ENCODE assay signal across 8 cellular contexts in the genomic region with DNA sequence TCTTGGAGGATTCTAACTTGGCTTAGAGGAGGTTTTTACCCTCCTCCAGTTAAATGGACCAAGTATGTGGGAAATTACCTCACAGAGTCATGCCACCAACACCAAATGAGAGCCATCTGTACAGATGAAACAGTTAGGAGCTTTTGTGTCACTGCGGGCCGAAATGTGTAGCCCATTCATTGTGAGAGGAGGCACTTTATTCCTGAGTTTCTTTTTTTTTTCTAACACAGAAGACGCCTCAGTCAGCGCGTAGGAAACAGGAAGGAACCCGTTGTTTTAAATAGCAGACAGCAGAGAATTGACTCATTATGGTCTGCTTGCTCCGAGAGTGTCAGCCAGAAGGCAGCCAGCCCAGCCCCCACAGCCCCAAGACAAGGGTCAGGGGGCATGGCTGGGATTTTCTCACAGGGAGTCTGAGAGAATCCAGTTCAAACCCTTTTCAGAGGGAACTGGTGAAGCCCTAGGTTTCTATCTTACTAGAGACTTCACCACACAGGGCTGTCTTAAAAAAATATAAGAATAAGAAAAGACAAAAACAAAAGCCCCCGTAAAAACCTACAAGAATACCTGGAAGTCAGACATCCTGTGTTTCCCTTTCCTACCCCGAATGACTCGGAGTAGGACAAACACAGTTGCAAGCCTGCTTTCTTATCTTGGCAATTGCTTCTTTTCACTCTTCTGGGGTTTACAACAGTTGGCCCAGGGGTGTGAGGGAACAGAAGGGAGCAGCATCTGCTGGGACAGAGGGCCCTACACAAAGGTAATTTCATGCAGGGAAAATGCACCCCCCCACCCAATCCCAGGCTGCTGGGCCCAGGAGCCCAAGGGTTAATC.
DNase-seq lines count a peak whose midpoint lies in the region; ATAC-seq and TF ChIP-seq lines count a peak whose summit lies in the region.

No MANE protein-coding gene starts in this region.

- POLR2A ChIA-PET in RWPE1 (lab: Yijun Ruan, JAX; ENCODE audit: low non-redundant PET): no interaction called here

- peak; percentile 76 for ATAC-seq in GM18499 (IDR thresholded peaks at IDR 0.05; ENCODE audit: insufficient read depth, unreplicated experiment)
- peak; percentile 88 for ATAC-seq in HG02642 (IDR thresholded peaks at IDR 0.05; ENCODE audit: poor library complexity, unreplicated experiment)
- peak; percentile 92 for ATAC-seq in activated naive CD8-positive, alpha-beta T cell treated with anti-CD3 and anti-CD28 coated beads, Interleukin-2, amount 50 U/mL, for 24 hours

- H3K27me3 ChIP-seq in right atrium auricular region: no peaks in the 10 kb centered on the region

- peak overlapping the region; percentile 87 for H3K27ac Mint-ChIP-seq in activated naive CD8-positive, alpha-beta T cell treated with anti-CD3 and anti-CD28 coated beads, Interleukin-2, amount 50 U/mL, for 24 hours

- H3K36me3 ChIP-seq in right atrium auricular region: no peaks in the 10 kb centered on the region

- peaks cover 14% of the 10 kb centered on the region for H3K9me3 Mint-ChIP-seq in activated naive CD8-positive, alpha-beta T cell treated with anti-CD3 and anti-CD28 coated beads, Interleukin-2, amount 50 U/mL, for 24 hours

- CTCF ChIA-PET in RWPE1 (lab: Yijun Ruan, JAX): no interaction called here

- H3K9me3 ChIP-seq in right atrium auricular region: peaks cover 4 to 29% of the 10 kb centered on the region in 2 donors

- H3K27ac ChIP-seq in right atrium auricular region (peak overlapping the region; percentile 71 to 90), RWPE1 (no peak overlapping the region)

- peaks cover 24% of the 10 kb centered on the region for H3K4me1 Mint-ChIP-seq in activated naive CD8-positive, alpha-beta T cell treated with anti-CD3 and anti-CD28 coated beads, Interleukin-2, amount 50 U/mL, for 24 hours

- peaks cover 7% of the 10 kb centered on the region for H3K36me3 Mint-ChIP-seq in activated naive CD8-positive, alpha-beta T cell treated with anti-CD3 and anti-CD28 coated beads, Interleukin-2, amount 50 U/mL, for 24 hours (ENCODE audit: low read depth)

- H3K4me3 ChIP-seq in right atrium auricular region (peak overlapping the region in 1 of 2 donors; percentile 1), retinal pigment epithelial cell (ENCODE audit: low read length) (no peak overlapping the region)

- peaks cover 1% of the 10 kb centered on the region for H3K27me3 Mint-ChIP-seq in activated naive CD8-positive, alpha-beta T cell treated with anti-CD3 and anti-CD28 coated beads, Interleukin-2, amount 50 U/mL, for 24 hours

- DNase-seq in NCI-H446 treated with DMSO at 0.1 percent for 48 hours (lab: John Stamatoyannopoulos, UW): peak; percentile 82
- peak; percentile 67 for DNase-seq in activated naive CD8-positive, alpha-beta T cell treated with anti-CD3 and anti-CD28 coated beads, Interleukin-2, amount 50 U/mL, for 24 hours
- peak; percentile 74 for DNase-seq in right atrium auricular region (ENCODE audit: low spot score)
- peak; percentile 9 for DNase-seq in retinal pigment epithelial cell (ENCODE audit: low read depth)
- DNase-seq in NCI-H1417 treated with DMSO at 0.1 percent for 48 hours (lab: John Stamatoyannopoulos, UW): no peak
- DNase-seq in RWPE1 (ENCODE audit: low spot score): no peak

- H3K4me3 Mint-ChIP-seq in activated naive CD8-positive, alpha-beta T cell treated with anti-CD3 and anti-CD28 coated beads, Interleukin-2, amount 50 U/mL, for 24 hours: peak overlapping the region; percentile 32

- peaks cover 0 to 55% of the 10 kb centered on the region in 2 donors for H3K4me1 ChIP-seq in right atrium auricular region

- TF ChIP-seq CTCF in right atrium auricular region (IDR thresholded peaks at IDR 0.05): no peak
- no peak for TF ChIP-seq CTCF in retinal pigment epithelial cell (conservative IDR thresholded peaks at IDR 0.05; ENCODE audit: low read depth, low read length)
- TF ChIP-seq CTCF in RWPE1 (conservative IDR thresholded peaks at IDR 0.05; ENCODE audit: low read depth): no peak

Comparison
In these comparisons a context has a peak if more than half of its experiments do, and no peak if none do; other contexts are left out.
1. DNase-seq: peak in NCI-H446 treated with DMSO at 0.1 percent for 48 hours (single experiment), activated naive CD8-positive, alpha-beta T cell treated with anti-CD3 and anti-CD28 coated beads, Interleukin-2, amount 50 U/mL, for 24 hours (single experiment), right atrium auricular region (single experiment) and retinal pigment epithelial cell (single experiment); none in NCI-H1417 treated with DMSO at 0.1 percent for 48 hours (single experiment) and RWPE1 (single experiment).
2. Peak in every context shown above with its lines, with median percentiles within 50 percentile points of each other: ATAC-seq.